19 cellular contexts compared by ENCODE assay signal in genomic region chr11:89900809-89901208, GRCh38. TPM values are rescaled to one million over a fixed set of nuclear protein-coding genes. Genes with fewer than 3 reads are reported as not detected.
"Had no signal": no experiment of that assay in that cellular context is flagged by ENCODE, and none has a peak within 500 bp of the region (broad histone marks: within the 10 kb centered on the region; RNA-seq: fewer than 3 reads in every experiment).

No MANE protein-coding gene starts in this region.

RNA-seq across cellular contexts. Expression of gene TRIM49D1, which starts 21.2 kb away (rescaled TPM):
- total RNA-seq: heart right ventricle; hepatocyte; kidney epithelial cell; left ventricle myocardium inferior; lower leg skin; lung microvascular endothelial cell; mesenteric fat pad; mucosa of gallbladder; naive thymus-derived CD8-positive, alpha-beta T cell; occipital lobe; osteocyte; posterior vena cava; psoas muscle; skeletal muscle tissue; smooth muscle cell; temporal lobe; ureter; vagina had no signal

RNA-seq across cellular contexts. Expression of gene TRIM64B, which starts 22.5 kb away (rescaled TPM):
- total RNA-seq: heart right ventricle; hepatocyte; kidney epithelial cell; left ventricle myocardium inferior; lower leg skin; lung microvascular endothelial cell; mesenteric fat pad; mucosa of gallbladder; naive thymus-derived CD8-positive, alpha-beta T cell; occipital lobe; osteocyte; posterior vena cava; psoas muscle; skeletal muscle tissue; smooth muscle cell; temporal lobe; tibial nerve; ureter; vagina had no signal

RNA-seq across cellular contexts. Expression of gene TRIM49D2, which starts 23.1 kb away (rescaled TPM):
- total RNA-seq: hepatocyte; kidney epithelial cell; left ventricle myocardium inferior; lower leg skin; lung microvascular endothelial cell; mesenteric fat pad; mucosa of gallbladder; naive thymus-derived CD8-positive, alpha-beta T cell; occipital lobe; osteocyte; posterior vena cava; psoas muscle; skeletal muscle tissue; smooth muscle cell; temporal lobe; tibial nerve; ureter; vagina had no signal
